ENCODE assay signal across 28 cellular contexts in genomic region chr9:6735422-6735821, GRCh38.
"Had no signal": no experiment of that assay in that cellular context is flagged by ENCODE, and none has a peak within 500 bp of the region (broad histone marks: within the 10 kb centered on the region; RNA-seq: fewer than 3 reads in every experiment).

No MANE protein-coding gene starts in this region.

- H3K27ac Mint-ChIP-seq: immature natural killer cell; mesothelial cell of epicardium; natural killer cell; stimulated activated memory B cell treated with anti-CD40 and anti-IgM and Interleukin-4, amounts not matched to agents 10 μg/mL and 1 μg/mL and 100 μg/mL, for 72 hours; stimulated activated naive CD8-positive, alpha-beta T cell treated with anti-CD3 and anti-CD28 coated beads, Interleukin-15, amount 100 ng/mL, for 72 hours; type B pancreatic cell had no signal

- H3K36me3 Mint-ChIP-seq: immature natural killer cell, mesothelial cell of epicardium, natural killer cell, type B pancreatic cell had no signal

- H3K4me1 ChIP-seq: left lung, lower lobe of right lung, pancreas, prostate gland, sigmoid colon, spleen, tibial nerve, vagina had no signal

- H3K27me3 Mint-ChIP-seq: naive B cell; stimulated activated memory B cell treated with anti-CD40 and anti-IgM and Interleukin-4, amounts not matched to agents 10 μg/mL and 1 μg/mL and 100 μg/mL, for 72 hours; stimulated activated naive CD8-positive, alpha-beta T cell treated with anti-CD3 and anti-CD28 coated beads, Interleukin-15, amount 100 ng/mL, for 72 hours; type B pancreatic cell had no signal

- H3K4me3 ChIP-seq: left lung, lower lobe of right lung, pancreas, prostate gland, sigmoid colon, spleen, tibial nerve, vagina had no signal

- H3K4me1 Mint-ChIP-seq: immature natural killer cell; natural killer cell; stimulated activated naive CD8-positive, alpha-beta T cell treated with anti-CD3 and anti-CD28 coated beads, Interleukin-15, amount 100 ng/mL, for 72 hours had no signal

- H3K27me3 ChIP-seq: left lung, pancreas, sigmoid colon, spleen, tibial nerve, vagina had no signal

- DNase-seq: hypothalamus; immature natural killer cell; kidney; left colon; left lung; lower lobe of right lung; mammary epithelial cell; mesendoderm; naive B cell; natural killer cell; nucleus accumbens; pancreas; posterior cingulate gyrus; retina; right cardiac atrium; sigmoid colon; small intestine; stimulated activated CD4-positive, alpha-beta T cell treated with anti-CD3 and anti-CD28 coated beads, Interleukin-4, amount 100 ng/mL, for 24 hours; stimulated activated naive CD4-positive, alpha-beta T cell treated with Interleukin-2 at 50 U/mL for 16 hours; stimulated activated naive CD8-positive, alpha-beta T cell treated with anti-CD3 and anti-CD28 coated beads, Interleukin-15, amount 100 ng/mL, for 72 hours; substantia nigra had no signal

- H3K9me3 Mint-ChIP-seq: immature natural killer cell, natural killer cell, type B pancreatic cell had no signal

- ATAC-seq: left colon; left lung; lower lobe of right lung; natural killer cell; pancreas; right cardiac atrium; stimulated activated memory B cell treated with anti-CD40 and anti-IgM and Interleukin-4, amounts not matched to agents 10 μg/mL and 1 μg/mL and 100 μg/mL, for 72 hours; stimulated activated naive CD8-positive, alpha-beta T cell treated with anti-CD3 and anti-CD28 coated beads, Interleukin-15, amount 100 ng/mL, for 72 hours had no signal

- H3K36me3 ChIP-seq: left lung, lower lobe of right lung, pancreas, prostate gland, sigmoid colon, spleen, tibial nerve, vagina had no signal

- H3K4me3 Mint-ChIP-seq: immature natural killer cell; mesothelial cell of epicardium; naive B cell; natural killer cell; stimulated activated memory B cell treated with anti-CD40 and anti-IgM and Interleukin-4, amounts not matched to agents 10 μg/mL and 1 μg/mL and 100 μg/mL, for 72 hours; stimulated activated naive CD8-positive, alpha-beta T cell treated with anti-CD3 and anti-CD28 coated beads, Interleukin-15, amount 100 ng/mL, for 72 hours; type B pancreatic cell had no signal

- H3K9me3 ChIP-seq: left lung, lower lobe of right lung, pancreas, prostate gland, sigmoid colon, spleen, tibial nerve, vagina had no signal

- H3K27ac ChIP-seq: left lung, lower lobe of right lung, pancreas, prostate gland, sigmoid colon, spleen, tibial nerve, vagina had no signal
